Comparison of ENCODE assay signal across 1 cellular context in the genomic region with DNA sequence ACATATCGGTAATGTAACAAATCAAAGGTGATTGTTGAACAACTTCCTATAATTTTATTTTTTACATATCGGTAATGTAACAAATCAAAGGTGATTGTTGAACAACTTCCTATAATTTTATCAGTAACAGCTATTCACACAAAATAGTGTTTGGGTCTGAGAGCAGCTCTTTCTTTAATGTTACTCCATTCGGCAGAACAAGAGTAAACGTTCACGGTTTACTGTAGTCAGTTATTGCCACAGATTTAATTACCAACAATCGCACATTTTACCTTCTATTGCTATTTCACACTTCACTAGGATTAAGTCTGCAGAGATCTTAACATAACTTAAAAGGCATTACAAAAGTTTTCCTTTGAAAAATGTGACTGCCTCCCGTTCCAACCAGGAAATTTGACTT.
TF ChIP-seq lines count a peak whose summit lies in the region.

No MANE protein-coding gene starts in this region.

TF ChIP-seq in GM12878, 131 proteins besides CTCF, POLR2A, EP300 and RAD21 (continued from another document):
- TF ChIP-seq, protein P1, sequence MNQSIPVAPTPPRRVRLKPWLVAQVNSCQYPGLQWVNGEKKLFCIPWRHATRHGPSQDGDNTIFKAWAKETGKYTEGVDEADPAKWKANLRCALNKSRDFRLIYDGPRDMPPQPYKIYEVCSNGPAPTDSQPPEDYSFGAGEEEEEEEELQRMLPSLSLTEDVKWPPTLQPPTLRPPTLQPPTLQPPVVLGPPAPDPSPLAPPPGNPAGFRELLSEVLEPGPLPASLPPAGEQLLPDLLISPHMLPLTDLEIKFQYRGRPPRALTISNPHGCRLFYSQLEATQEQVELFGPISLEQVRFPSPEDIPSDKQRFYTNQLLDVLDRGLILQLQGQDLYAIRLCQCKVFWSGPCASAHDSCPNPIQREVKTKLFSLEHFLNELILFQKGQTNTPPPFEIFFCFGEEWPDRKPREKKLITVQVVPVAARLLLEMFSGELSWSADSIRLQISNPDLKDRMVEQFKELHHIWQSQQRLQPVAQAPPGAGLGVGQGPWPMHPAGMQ (IDR thresholded peaks at IDR 0.05; ENCODE audit: borderline replicate concordance) = no peak
- TF ChIP-seq, protein P2, sequence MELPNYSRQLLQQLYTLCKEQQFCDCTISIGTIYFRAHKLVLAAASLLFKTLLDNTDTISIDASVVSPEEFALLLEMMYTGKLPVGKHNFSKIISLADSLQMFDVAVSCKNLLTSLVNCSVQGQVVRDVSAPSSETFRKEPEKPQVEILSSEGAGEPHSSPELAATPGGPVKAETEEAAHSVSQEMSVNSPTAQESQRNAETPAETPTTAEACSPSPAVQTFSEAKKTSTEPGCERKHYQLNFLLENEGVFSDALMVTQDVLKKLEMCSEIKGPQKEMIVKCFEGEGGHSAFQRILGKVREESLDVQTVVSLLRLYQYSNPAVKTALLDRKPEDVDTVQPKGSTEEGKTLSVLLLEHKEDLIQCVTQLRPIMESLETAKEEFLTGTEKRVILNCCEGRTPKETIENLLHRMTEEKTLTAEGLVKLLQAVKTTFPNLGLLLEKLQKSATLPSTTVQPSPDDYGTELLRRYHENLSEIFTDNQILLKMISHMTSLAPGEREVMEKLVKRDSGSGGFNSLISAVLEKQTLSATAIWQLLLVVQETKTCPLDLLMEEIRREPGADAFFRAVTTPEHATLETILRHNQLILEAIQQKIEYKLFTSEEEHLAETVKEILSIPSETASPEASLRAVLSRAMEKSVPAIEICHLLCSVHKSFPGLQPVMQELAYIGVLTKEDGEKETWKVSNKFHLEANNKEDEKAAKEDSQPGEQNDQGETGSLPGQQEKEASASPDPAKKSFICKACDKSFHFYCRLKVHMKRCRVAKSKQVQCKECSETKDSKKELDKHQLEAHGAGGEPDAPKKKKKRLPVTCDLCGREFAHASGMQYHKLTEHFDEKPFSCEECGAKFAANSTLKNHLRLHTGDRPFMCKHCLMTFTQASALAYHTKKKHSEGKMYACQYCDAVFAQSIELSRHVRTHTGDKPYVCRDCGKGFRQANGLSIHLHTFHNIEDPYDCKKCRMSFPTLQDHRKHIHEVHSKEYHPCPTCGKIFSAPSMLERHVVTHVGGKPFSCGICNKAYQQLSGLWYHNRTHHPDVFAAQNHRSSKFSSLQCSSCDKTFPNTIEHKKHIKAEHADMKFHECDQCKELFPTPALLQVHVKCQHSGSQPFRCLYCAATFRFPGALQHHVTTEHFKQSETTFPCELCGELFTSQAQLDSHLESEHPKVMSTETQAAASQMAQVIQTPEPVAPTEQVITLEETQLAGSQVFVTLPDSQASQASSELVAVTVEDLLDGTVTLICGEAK (IDR thresholded peaks at IDR 0.05; ENCODE audit: borderline replicate concordance) = no peak
- no peak for TF ChIP-seq NRF1 (conservative IDR thresholded peaks at IDR 0.05; ENCODE audit: low read depth, low read length)
- TF ChIP-seq CREM (IDR thresholded peaks at IDR 0.05; ENCODE audit: low read depth) = no peak
